Comparison of ENCODE assay signal across 16 cellular contexts in genomic region chr2:20671736-20672080, GRCh38.
"Had no signal": no experiment of that assay in that cellular context is flagged by ENCODE, and none has a peak within 500 bp of the region (broad histone marks: within the 10 kb centered on the region; RNA-seq: fewer than 3 reads in every experiment).

No MANE protein-coding gene starts in this region.

- H3K9me3 ChIP-seq: adrenal gland, esophagus muscularis mucosa, left ventricle myocardium inferior, spleen, testis, upper lobe of right lung had no signal

- DNase-seq: activated CD4-positive, alpha-beta T cell treated with anti-CD3 and anti-CD28 coated beads, Interleukin-2, amount 50 U/mL, for 4 hours; activated CD4-positive, CD25-positive, alpha-beta regulatory T cell treated with anti-CD3 and anti-CD28 coated beads, Interleukin-2, amount 50 U/mL, for 72 hours; activated T-cell treated with anti-CD3 and anti-CD28 coated beads for 4 hours; hippocampal formation; left ventricle myocardium inferior; natural killer cell; spleen; stomach; SW 1271; testis; upper lobe of right lung had no signal

- H3K27ac ChIP-seq: adrenal gland, cardiac muscle cell, left ventricle myocardium inferior, stomach, testis, upper lobe of right lung had no signal

- ATAC-seq: natural killer cell, sciatic nerve, upper lobe of right lung had no signal

- H3K9me3 Mint-ChIP-seq: activated naive CD4-positive, alpha-beta T cell treated with anti-CD3 and anti-CD28 coated beads, Interleukin-2, amount 50 U/mL, for 24 hours; natural killer cell had no signal

- H3K27ac Mint-ChIP-seq: activated naive CD4-positive, alpha-beta T cell treated with anti-CD3 and anti-CD28 coated beads, Interleukin-2, amount 50 U/mL, for 24 hours; natural killer cell had no signal

- H3K4me3 Mint-ChIP-seq: activated naive CD4-positive, alpha-beta T cell treated with anti-CD3 and anti-CD28 coated beads, Interleukin-2, amount 50 U/mL, for 24 hours; natural killer cell had no signal

- H3K36me3 Mint-ChIP-seq: activated naive CD4-positive, alpha-beta T cell treated with anti-CD3 and anti-CD28 coated beads, Interleukin-2, amount 50 U/mL, for 24 hours; natural killer cell had no signal
